8 cellular contexts compared by ENCODE assay signal in the genomic region with DNA sequence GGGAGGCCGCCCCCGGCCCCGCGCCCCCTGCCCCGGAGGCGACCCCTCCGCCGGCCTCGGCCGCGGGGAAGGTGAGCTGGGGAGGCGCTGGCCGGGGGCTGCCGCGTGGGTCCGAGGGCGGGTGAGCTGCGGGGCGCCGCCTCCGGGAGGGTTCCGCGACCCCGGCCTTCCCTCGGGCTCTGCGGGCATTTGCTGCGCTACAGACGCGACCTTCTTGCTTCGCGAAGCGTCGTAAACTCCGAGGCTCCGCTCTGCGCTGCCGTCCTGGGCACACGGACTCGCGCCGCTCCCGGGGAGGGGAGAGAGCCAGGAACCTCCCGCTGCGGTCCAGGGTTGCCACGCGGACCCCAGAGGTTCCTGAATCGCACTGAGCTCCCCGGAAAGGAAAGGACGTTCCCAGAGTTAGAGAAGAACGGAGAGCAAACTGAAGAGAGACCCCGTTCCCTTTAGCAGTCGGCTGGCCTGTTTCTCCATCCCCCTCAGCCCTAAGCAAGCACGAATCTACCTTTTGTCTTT. TPM values are rescaled to one million over a fixed set of nuclear protein-coding genes. Genes with fewer than 3 reads are reported as not detected.
A peak's percentile ranks its signal among the peaks of the same experiment; 100 is the strongest.
DNase-seq lines count a peak whose midpoint lies in the region; ATAC-seq and TF ChIP-seq lines count a peak whose summit lies in the region.

No MANE protein-coding gene starts in this region.

- H3K4me3 Mint-ChIP-seq in endodermal cell, result peak overlapping the region; percentile 87
- peak overlapping the region; percentile 91 for H3K4me3 Mint-ChIP-seq in natural killer cell treated with Interleukin-12 subunit alpha and Interleukin-12 subunit beta and Interleukin-15 and Interleukin-18, amount 100 ng/mL, for 72 hours

- no peaks in the 10 kb centered on the region for H3K9me3 Mint-ChIP-seq in endodermal cell
- no peaks in the 10 kb centered on the region for H3K9me3 Mint-ChIP-seq in natural killer cell treated with Interleukin-12 subunit alpha and Interleukin-12 subunit beta and Interleukin-15 and Interleukin-18, amount 100 ng/mL, for 72 hours

- peaks cover 3% of the 10 kb centered on the region for H3K27me3 Mint-ChIP-seq in endodermal cell (ENCODE audit: insufficient read depth)
- no peaks in the 10 kb centered on the region for H3K27me3 Mint-ChIP-seq in natural killer cell treated with Interleukin-12 subunit alpha and Interleukin-12 subunit beta and Interleukin-15 and Interleukin-18, amount 100 ng/mL, for 72 hours

- H3K4me1 ChIP-seq in HAP-1 (peaks cover 4% of the 10 kb centered on the region), OCI-LY3 (ENCODE audit: low read length) (peaks cover 37% of the 10 kb centered on the region), endodermal cell (ENCODE audit: control insufficient read depth, insufficient read depth, low read length) (peaks cover 7% of the 10 kb centered on the region)

- H3K9ac ChIP-seq in OCI-LY3 (ENCODE audit: low read length), result peak overlapping the region; percentile 79
- peak overlapping the region; percentile 69 for H3K9ac ChIP-seq in endodermal cell (ENCODE audit: extremely low read depth, low read length, poor library complexity, severe bottlenecking)

- H3K36me3 ChIP-seq in HAP-1 (replicated peaks) (peaks cover 30% of the 10 kb centered on the region), OCI-LY3 (replicated peaks; ENCODE audit: low read depth, low read length) (peaks cover 16% of the 10 kb centered on the region), endodermal cell (ENCODE audit: control insufficient read depth, insufficient read depth, low read length) (peaks cover 21% of the 10 kb centered on the region)

- TF ChIP-seq CTCF in OCI-LY3 (IDR thresholded peaks at IDR 0.05; ENCODE audit: low read depth, low read length) (no peak), endodermal cell (conservative IDR thresholded peaks at IDR 0.05) (no peak)

- peaks cover 26% of the 10 kb centered on the region for H4K20me1 ChIP-seq in OCI-LY3 (ENCODE audit: insufficient read depth, low read length)

- peaks cover 55% of the 10 kb centered on the region for H3K79me2 ChIP-seq in OCI-LY3 (ENCODE audit: low read length)

- H3K9me3 ChIP-seq in HAP-1 (no peaks in the 10 kb centered on the region), OCI-LY3 (ENCODE audit: insufficient read depth, low read length) (no peaks in the 10 kb centered on the region), endodermal cell (ENCODE audit: control insufficient read depth, low read length) (no peaks in the 10 kb centered on the region)

- no peak overlapping the region for H2AFZ ChIP-seq in OCI-LY3 (ENCODE audit: low read depth, low read length)

- peak overlapping the region; percentile 74 for H3K27ac Mint-ChIP-seq in endodermal cell
- peak overlapping the region; percentile 69 to 88 for H3K27ac Mint-ChIP-seq in natural killer cell treated with Interleukin-12 subunit alpha and Interleukin-12 subunit beta and Interleukin-15 and Interleukin-18, amount 100 ng/mL, for 72 hours

- ATAC-seq in natural killer cell treated with Interleukin-12 subunit alpha and Interleukin-12 subunit beta and Interleukin-15 and Interleukin-18, amount 100 ng/mL, for 72 hours, result peak; percentile 59 to 60
- no peak for ATAC-seq in GM19351 (IDR thresholded peaks at IDR 0.05; ENCODE audit: unreplicated experiment)
- ATAC-seq in GM21367 (IDR thresholded peaks at IDR 0.05; ENCODE audit: unreplicated experiment), result no peak

- in situ Hi-C loops in HAP-1 (cut with MboI; ENCODE audit: low sequenced_read_pairs), result no loop called here

- H3K27me3 ChIP-seq in HAP-1 (ENCODE audit: low read depth), result no peaks in the 10 kb centered on the region
- H3K27me3 ChIP-seq in OCI-LY3 (ENCODE audit: low read depth, low read length), result no peaks in the 10 kb centered on the region
- no peaks in the 10 kb centered on the region for H3K27me3 ChIP-seq in endodermal cell (ENCODE audit: control insufficient read depth, insufficient read depth, low read length, poor library complexity, severe bottlenecking)

- H3K4me3 ChIP-seq in HAP-1 (peak overlapping the region; percentile 90), OCI-LY3 (ENCODE audit: low read length) (peak overlapping the region; percentile 94), endodermal cell (ENCODE audit: low read length) (peak overlapping the region; percentile 96)

- DNase-seq in GM03348 (ENCODE audit: low spot score) (peak; percentile 57), HAP-1 (ENCODE audit: low spot score in 2 of 2) (no peak), endodermal cell (no peak), NCI-H345 treated with DMSO at 0.1 percent for 48 hours (lab: John Stamatoyannopoulos, UW; ENCODE audit: unreplicated experiment) (no peak)
- peak; percentile 58 for DNase-seq in natural killer cell treated with Interleukin-12 subunit alpha and Interleukin-12 subunit beta and Interleukin-15 and Interleukin-18, amount 100 ng/mL, for 72 hours (ENCODE audit: low spot score)

- H3K4me2 ChIP-seq in OCI-LY3 (ENCODE audit: low read length), result peak overlapping the region; percentile 93

- H3K27ac ChIP-seq in OCI-LY3 (ENCODE audit: low read length) (no peak overlapping the region), endodermal cell (ENCODE audit: low read depth, low read length) (peak overlapping the region; percentile 29)

- H3K36me3 Mint-ChIP-seq in endodermal cell (ENCODE audit: low read depth), result peaks cover 22% of the 10 kb centered on the region
- H3K36me3 Mint-ChIP-seq in natural killer cell treated with Interleukin-12 subunit alpha and Interleukin-12 subunit beta and Interleukin-15 and Interleukin-18, amount 100 ng/mL, for 72 hours, result peaks cover 7% of the 10 kb centered on the region

- WGBS in endodermal cell (ENCODE audit: insufficient coverage in 1 of 2, insufficient read length in 1 of 2), 2 experiments, result 0% methylated on average over 22 to 53 of the region's 53 CpGs

- H3K4me1 Mint-ChIP-seq in endodermal cell, result peaks cover 13% of the 10 kb centered on the region
- peaks cover 29 to 36% of the 10 kb centered on the region in 2 donors for H3K4me1 Mint-ChIP-seq in natural killer cell treated with Interleukin-12 subunit alpha and Interleukin-12 subunit beta and Interleukin-15 and Interleukin-18, amount 100 ng/mL, for 72 hours (ENCODE audit: low read depth in 2 of 2)

RNA-seq across cellular contexts. Expression of gene SLX9, which starts 0.3 kb away (rescaled TPM):
- total RNA-seq in endodermal cell, result 10 to 100 TPM; 38.0 to 48.9 TPM
- polyA plus RNA-seq in endodermal cell (2013, experiment 1 of 2), result 27.9 TPM
- 24.0 TPM for polyA plus RNA-seq in endodermal cell (2013, experiment 2 of 2)
- 10 to 100 TPM; 43.5 to 83.6 TPM for total RNA-seq in natural killer cell treated with Interleukin-12 subunit alpha and Interleukin-12 subunit beta and Interleukin-15 and Interleukin-18, amount 100 ng/mL, for 72 hours

RNA-seq across cellular contexts. Expression of gene ITGB2, which starts 19.5 kb away (rescaled TPM):
- total RNA-seq in endodermal cell, result 1 to 10 TPM; 1.6 to 2.3 TPM
- 0.36 TPM for polyA plus RNA-seq in endodermal cell (2013, experiment 1 of 2)
- 0.54 TPM for polyA plus RNA-seq in endodermal cell (2013, experiment 2 of 2)
- total RNA-seq in natural killer cell treated with Interleukin-12 subunit alpha and Interleukin-12 subunit beta and Interleukin-15 and Interleukin-18, amount 100 ng/mL, for 72 hours, result 1,000 to 10,000 TPM in 1 of 2 donors, 100 to 1,000 TPM in 1; 448 to 1,246 TPM

Comparison
In these comparisons a context has a peak if more than half of its experiments do, and no peak if none do; other contexts are left out.
1. DNase-seq: peak in GM03348 (single experiment) and natural killer cell treated with Interleukin-12 subunit alpha and Interleukin-12 subunit beta and Interleukin-15 and Interleukin-18, amount 100 ng/mL, for 72 hours (single experiment); none in HAP-1 (0 of 2), endodermal cell (single experiment) and NCI-H345 treated with DMSO at 0.1 percent for 48 hours (single experiment).
2. ATAC-seq: peak in natural killer cell treated with Interleukin-12 subunit alpha and Interleukin-12 subunit beta and Interleukin-15 and Interleukin-18, amount 100 ng/mL, for 72 hours (2 of 2); none in GM19351 (single experiment) and GM21367 (single experiment).
3. RNA of gene ITGB2, which starts 19.5 kb away (total RNA-seq): 448 to 1,246 TPM in natural killer cell treated with Interleukin-12 subunit alpha and Interleukin-12 subunit beta and Interleukin-15 and Interleukin-18, amount 100 ng/mL, for 72 hours; 1.6 to 2.3 TPM in endodermal cell; every median in the first group is over 100 times any median in the second.
4. Peak in every context shown above with its lines, with median percentiles within 50 percentile points of each other: H3K4me3 ChIP-seq.